ENCODE assay signal across 14 cellular contexts in genomic region chr2:211133766-211134165, GRCh38.
"Had no signal": no experiment of that assay in that cellular context is flagged by ENCODE, and none has a peak within 500 bp of the region (broad histone marks: within the 10 kb centered on the region; RNA-seq: fewer than 3 reads in every experiment).

No MANE protein-coding gene starts in this region.

- ATAC-seq: activated CD4-positive, CD25-positive, alpha-beta regulatory T cell treated with anti-CD3 and anti-CD28 coated beads, Interleukin-2, amount 50 U/mL, for 24 hours; activated naive CD4-positive, alpha-beta T cell treated with anti-CD3 and anti-CD28 coated beads, Interleukin-2, amount 50 U/mL, for 72 hours; gastrocnemius medialis; heart right ventricle had no signal

- H3K9me3 ChIP-seq: gastrocnemius medialis, right atrium auricular region, thyroid gland, uterus had no signal

- DNase-seq: activated CD4-positive, alpha-beta T cell treated with anti-CD3 and anti-CD28 coated beads, Interleukin-2, amount 50 U/mL, for 4 hours; activated T-cell treated with anti-CD3 and anti-CD28 coated beads, Interleukin-2, amount 50 U/mL, for 1 hour; gastrocnemius medialis; heart right ventricle; kidney; left ventricle myocardium inferior; mesenchymal stem cell; posterior cingulate gyrus; small intestine; thyroid gland; uterus had no signal

- H3K27me3 ChIP-seq: gastrocnemius medialis, right atrium auricular region, thyroid gland, uterus had no signal

- H3K27ac ChIP-seq: gastrocnemius medialis, heart right ventricle, left ventricle myocardium inferior, right atrium auricular region, thyroid gland, uterus had no signal

- H3K4me1 ChIP-seq: gastrocnemius medialis, heart right ventricle, left ventricle myocardium inferior, right atrium auricular region, thyroid gland, uterus had no signal

- H3K36me3 ChIP-seq: gastrocnemius medialis, heart right ventricle, left ventricle myocardium inferior, right atrium auricular region, thyroid gland, uterus had no signal

- H3K4me3 ChIP-seq: gastrocnemius medialis, heart right ventricle, left ventricle myocardium inferior, right atrium auricular region, thyroid gland, uterus had no signal
